ENCODE assay signal across 19 cellular contexts in genomic region chr14:26887842-26888241, GRCh38.
"Had no signal": no experiment of that assay in that cellular context is flagged by ENCODE, and none has a peak within 500 bp of the region (broad histone marks: within the 10 kb centered on the region; RNA-seq: fewer than 3 reads in every experiment).

No MANE protein-coding gene starts in this region.

- H3K36me3 Mint-ChIP-seq: activated naive CD4-positive, alpha-beta T cell treated with anti-CD3 and anti-CD28 coated beads, Interleukin-2, amount 50 U/mL, for 72 hours had no signal

- H3K4me1 Mint-ChIP-seq: activated B cell treated with CpG ODN at 0.5 μM for 24 hours; central memory CD8-positive, alpha-beta T cell; nephron; stimulated activated naive CD8-positive, alpha-beta T cell treated with anti-CD3 and anti-CD28 coated beads, Interleukin-15, amount 100 ng/mL, for 72 hours had no signal

- H3K9me3 ChIP-seq: prostate gland, thoracic aorta had no signal

- DNase-seq: activated B cell treated with CpG ODN at 0.5 μM for 24 hours; activated CD4-positive, alpha-beta T cell treated with anti-CD3 and anti-CD28 coated beads for 48 hours; activated CD8-positive, alpha-beta T cell treated with anti-CD3 and anti-CD28 coated beads for 36 hours; activated effector memory CD4-positive, alpha-beta T cell treated with anti-CD3 and anti-CD28 coated beads, Interleukin-2, amount 50 U/mL, for 16 hours; activated T-cell treated with anti-CD3 and anti-CD28 coated beads, Interleukin-2, amount 50 U/mL, for 4 hours; amniotic stem cell; effector CD8-positive, alpha-beta T cell; hippocampal formation; left lung; mesenchymal stem cell; stimulated activated CD4-positive, alpha-beta T cell treated with anti-CD3 and anti-CD28 coated beads, Interleukin-1b, Interleukin-23, amount 100 ng/mL, for 48 hours; stimulated activated naive CD8-positive, alpha-beta T cell treated with anti-CD3 and anti-CD28 coated beads, Interleukin-15, amount 100 ng/mL, for 72 hours; SW 1271 had no signal

- H3K36me3 ChIP-seq: left lung, prostate gland, thoracic aorta had no signal

- H3K4me3 Mint-ChIP-seq: activated B cell treated with CpG ODN at 0.5 μM for 24 hours; activated CD8-positive, alpha-beta T cell treated with anti-CD3 and anti-CD28 coated beads for 36 hours; activated T-cell treated with anti-CD3 and anti-CD28 coated beads, Interleukin-2, amount 50 U/mL, for 4 hours; central memory CD8-positive, alpha-beta T cell; nephron; stimulated activated naive CD8-positive, alpha-beta T cell treated with anti-CD3 and anti-CD28 coated beads, Interleukin-15, amount 100 ng/mL, for 72 hours; T-helper 2 cell treated with Interferon-gamma antibody and Interleukin-4, amounts not matched to agents 5 μg/mL and 100 μg/mL, for 36 hours had no signal

- H3K27ac ChIP-seq: left lung, prostate gland, thoracic aorta had no signal

- H3K4me1 ChIP-seq: left lung, prostate gland had no signal

- ATAC-seq: activated CD8-positive, alpha-beta T cell treated with anti-CD3 and anti-CD28 coated beads for 36 hours; activated naive CD4-positive, alpha-beta T cell treated with anti-CD3 and anti-CD28 coated beads, Interleukin-2, amount 50 U/mL, for 72 hours; activated T-cell treated with anti-CD3 and anti-CD28 coated beads, Interleukin-2, amount 50 U/mL, for 4 hours; left lung; stimulated activated naive CD8-positive, alpha-beta T cell treated with anti-CD3 and anti-CD28 coated beads, Interleukin-15, amount 100 ng/mL, for 72 hours had no signal

- H3K27me3 ChIP-seq: left lung had no signal

- H3K27me3 Mint-ChIP-seq: activated B cell treated with CpG ODN at 0.5 μM for 24 hours; activated CD8-positive, alpha-beta T cell treated with anti-CD3 and anti-CD28 coated beads for 36 hours; central memory CD8-positive, alpha-beta T cell; stimulated activated naive CD8-positive, alpha-beta T cell treated with anti-CD3 and anti-CD28 coated beads, Interleukin-15, amount 100 ng/mL, for 72 hours had no signal

- H3K27ac Mint-ChIP-seq: activated B cell treated with CpG ODN at 0.5 μM for 24 hours; activated CD8-positive, alpha-beta T cell treated with anti-CD3 and anti-CD28 coated beads for 36 hours; activated naive CD4-positive, alpha-beta T cell treated with anti-CD3 and anti-CD28 coated beads, Interleukin-2, amount 50 U/mL, for 72 hours; nephron; stimulated activated naive CD8-positive, alpha-beta T cell treated with anti-CD3 and anti-CD28 coated beads, Interleukin-15, amount 100 ng/mL, for 72 hours; T-helper 2 cell treated with Interferon-gamma antibody and Interleukin-4, amounts not matched to agents 5 μg/mL and 100 μg/mL, for 36 hours had no signal

- H3K4me3 ChIP-seq: left lung, prostate gland, thoracic aorta had no signal
